In genomic region chr20:53731595-53731994, GRCh38 we compare ENCODE assay signal across 1 cellular context.
TF ChIP-seq lines count a peak whose summit lies in the region.

No MANE protein-coding gene starts in this region.

TF ChIP-seq in GM23338, 12 proteins besides CTCF, POLR2A, EP300 and RAD21 (continued from another document):
- TF ChIP-seq POLR2AphosphoS5 (IDR thresholded peaks at IDR 0.05; ENCODE audit: low read depth) (no peak), ZNF114 (CRISPR knock-in tag; IDR thresholded peaks at IDR 0.05) (no peak), ETS1 (IDR thresholded peaks at IDR 0.05) (no peak), STAT1 (IDR thresholded peaks at IDR 0.05; ENCODE audit: unreplicated experiment) (no peak), ZNF331 (CRISPR knock-in tag; IDR thresholded peaks at IDR 0.05; ENCODE audit: low read depth) (no peak), JUNB (IDR thresholded peaks at IDR 0.05; ENCODE audit: unreplicated experiment) (no peak), EZH2phosphoT487 (IDR thresholded peaks at IDR 0.05; ENCODE audit: unreplicated experiment) (no peak), NANOG (IDR thresholded peaks at IDR 0.05; ENCODE audit: borderline replicate concordance) (no peak), EZH2 (IDR thresholded peaks at IDR 0.05; ENCODE audit: low read depth, unreplicated experiment) (no peak), ZNF462 (CRISPR knock-in tag; IDR thresholded peaks at IDR 0.05) (no peak)
- TF ChIP-seq, protein P1, sequence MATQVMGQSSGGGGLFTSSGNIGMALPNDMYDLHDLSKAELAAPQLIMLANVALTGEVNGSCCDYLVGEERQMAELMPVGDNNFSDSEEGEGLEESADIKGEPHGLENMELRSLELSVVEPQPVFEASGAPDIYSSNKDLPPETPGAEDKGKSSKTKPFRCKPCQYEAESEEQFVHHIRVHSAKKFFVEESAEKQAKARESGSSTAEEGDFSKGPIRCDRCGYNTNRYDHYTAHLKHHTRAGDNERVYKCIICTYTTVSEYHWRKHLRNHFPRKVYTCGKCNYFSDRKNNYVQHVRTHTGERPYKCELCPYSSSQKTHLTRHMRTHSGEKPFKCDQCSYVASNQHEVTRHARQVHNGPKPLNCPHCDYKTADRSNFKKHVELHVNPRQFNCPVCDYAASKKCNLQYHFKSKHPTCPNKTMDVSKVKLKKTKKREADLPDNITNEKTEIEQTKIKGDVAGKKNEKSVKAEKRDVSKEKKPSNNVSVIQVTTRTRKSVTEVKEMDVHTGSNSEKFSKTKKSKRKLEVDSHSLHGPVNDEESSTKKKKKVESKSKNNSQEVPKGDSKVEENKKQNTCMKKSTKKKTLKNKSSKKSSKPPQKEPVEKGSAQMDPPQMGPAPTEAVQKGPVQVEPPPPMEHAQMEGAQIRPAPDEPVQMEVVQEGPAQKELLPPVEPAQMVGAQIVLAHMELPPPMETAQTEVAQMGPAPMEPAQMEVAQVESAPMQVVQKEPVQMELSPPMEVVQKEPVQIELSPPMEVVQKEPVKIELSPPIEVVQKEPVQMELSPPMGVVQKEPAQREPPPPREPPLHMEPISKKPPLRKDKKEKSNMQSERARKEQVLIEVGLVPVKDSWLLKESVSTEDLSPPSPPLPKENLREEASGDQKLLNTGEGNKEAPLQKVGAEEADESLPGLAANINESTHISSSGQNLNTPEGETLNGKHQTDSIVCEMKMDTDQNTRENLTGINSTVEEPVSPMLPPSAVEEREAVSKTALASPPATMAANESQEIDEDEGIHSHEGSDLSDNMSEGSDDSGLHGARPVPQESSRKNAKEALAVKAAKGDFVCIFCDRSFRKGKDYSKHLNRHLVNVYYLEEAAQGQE (IDR thresholded peaks at IDR 0.05; ENCODE audit: unreplicated experiment) = no peak
